In the genomic region with DNA sequence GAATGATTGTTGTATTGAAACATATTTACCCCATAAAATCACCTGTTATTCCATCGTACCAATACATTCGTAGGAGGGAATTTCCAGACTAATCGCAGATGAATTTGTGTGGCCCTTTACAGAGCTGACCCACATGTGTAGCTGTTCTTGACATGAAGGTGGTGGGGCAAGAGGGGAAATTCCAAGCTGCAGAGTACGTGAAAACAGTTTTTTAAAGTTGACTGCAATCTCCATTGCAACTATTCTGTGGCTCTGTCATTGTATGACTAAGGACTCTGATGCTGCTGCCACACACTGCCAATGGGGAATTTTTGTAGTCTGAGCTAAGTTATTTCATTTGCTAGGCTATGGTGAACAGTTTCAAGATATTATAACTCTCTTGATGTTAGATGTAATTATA, we compare ENCODE assay signal across 8 cellular contexts. TPM values are rescaled to one million over a fixed set of nuclear protein-coding genes. Genes with fewer than 3 reads are reported as not detected.
DNase-seq lines count a peak whose midpoint lies in the region; ATAC-seq, FAIRE-seq and TF ChIP-seq lines count a peak whose summit lies in the region.

No MANE protein-coding gene starts in this region.

- no peaks in the 10 kb centered on the region for H3K4me1 Mint-ChIP-seq in effector memory CD8-positive, alpha-beta T cell (ENCODE audit: low read depth in 2 of 2)

- peak; percentile 59 for ATAC-seq in GM19467 (IDR thresholded peaks at IDR 0.05; ENCODE audit: unreplicated experiment)
- ATAC-seq in HG03280 (IDR thresholded peaks at IDR 0.05; ENCODE audit: unreplicated experiment): peak; percentile 61
- ATAC-seq in effector memory CD8-positive, alpha-beta T cell (replicated peaks): peak; percentile 40
- ATAC-seq in sciatic nerve: no peak
- no peak for ATAC-seq in GM18867 (IDR thresholded peaks at IDR 0.05; ENCODE audit: unreplicated experiment)

- no peak overlapping the region for H3K4me3 Mint-ChIP-seq in effector memory CD8-positive, alpha-beta T cell

- no peak overlapping the region for H3K27ac Mint-ChIP-seq in effector memory CD8-positive, alpha-beta T cell

- H3K36me3 Mint-ChIP-seq in effector memory CD8-positive, alpha-beta T cell (ENCODE audit: insufficient read depth): no peaks in the 10 kb centered on the region

- peak; percentile 81 for FAIRE-seq in GM12891 (lab: Jason Lieb, UNC)

- H3K27me3 Mint-ChIP-seq in effector memory CD8-positive, alpha-beta T cell: peaks cover 34 to 66% of the 10 kb centered on the region in 2 donors

- H3K9me3 Mint-ChIP-seq in effector memory CD8-positive, alpha-beta T cell: no peaks in the 10 kb centered on the region

- TF ChIP-seq POLR2A in GM12891 (IDR thresholded peaks at IDR 0.05; ENCODE audit: low read depth, low read length): 0 out of 2 replicates have a peak, but pooled peaks have one; percentile 15

- DNase-seq in GM12891 (ENCODE audit: insufficient read length, low spot score): no peak
- no peak for DNase-seq in effector memory CD8-positive, alpha-beta T cell
- no peak for DNase-seq in sciatic nerve (ENCODE audit: low spot score)
- no peak for DNase-seq in cerebellum (ENCODE audit: low spot score)
- DNase-seq in epidermal melanocyte (ENCODE audit: insufficient read length, low spot score): no peak

- intact Hi-C loops in sciatic nerve (cut with DNase I): no loop called here

TF ChIP-seq in GM12891, 5 proteins besides CTCF, POLR2A, EP300 and RAD21:
- no peak for TF ChIP-seq PAX5 (IDR thresholded peaks at IDR 0.05; ENCODE audit: insufficient read depth, low read length, severe bottlenecking)
- TF ChIP-seq POLR2AphosphoS5 (IDR thresholded peaks at IDR 0.05; ENCODE audit: low read depth, low read length): 0 out of 2 replicates have a peak, but pooled peaks have one; percentile 2
- no peak; the same call in 1 of the 2 replicates for TF ChIP-seq TAF1 (IDR thresholded peaks at IDR 0.05; ENCODE audit: low read depth, low read length)
- TF ChIP-seq SPI1 (IDR thresholded peaks at IDR 0.05; ENCODE audit: low read depth, low read length): no peak
- 0 out of 2 replicates have a peak, but pooled peaks have one; percentile 44 for TF ChIP-seq POU2F2 (IDR thresholded peaks at IDR 0.05; ENCODE audit: low read depth, low read length)

RNA-seq across cellular contexts. Expression of a gene that starts 46.4 kb away (rescaled TPM):
- 5.0 TPM for polyA plus RNA-seq in GM12891 (2012; ENCODE audit: low read depth, missing spikeins)
- 0.76 TPM for total RNA-seq in sciatic nerve
- not detected for total RNA-seq in cerebellum

Comparison
In these comparisons a context has a peak if more than half of its experiments do, and no peak if none do; other contexts are left out.
1. ATAC-seq: peak in GM19467 (single experiment), HG03280 (single experiment) and effector memory CD8-positive, alpha-beta T cell (single experiment); none in sciatic nerve (single experiment) and GM18867 (single experiment).